In genomic region chr17:37764383-37764782, GRCh38 we compare ENCODE assay signal across 1 cellular context.
TF ChIP-seq lines count a peak whose summit lies in the region.

No MANE protein-coding gene starts in this region.

TF ChIP-seq in A549, 52 proteins besides CTCF, POLR2A, EP300 and RAD21 (continued from another document):
- no peak for TF ChIP-seq MAX (IDR thresholded peaks at IDR 0.05)
- no peak for TF ChIP-seq JUNB (IDR thresholded peaks at IDR 0.05)
- TF ChIP-seq ZNF302 (CRISPR knock-in tag; IDR thresholded peaks at IDR 0.05): no peak
- no peak for TF ChIP-seq RCOR1 (IDR thresholded peaks at IDR 0.05; ENCODE audit: low read depth, low read length)
- no peak for TF ChIP-seq FOSL2 (IDR thresholded peaks at IDR 0.05)
- no peak for TF ChIP-seq FOSL2 (CRISPR knock-in tag; IDR thresholded peaks at IDR 0.05)
- no peak for TF ChIP-seq HOXA7 (CRISPR knock-in tag; IDR thresholded peaks at IDR 0.05)
